In the genomic region with DNA sequence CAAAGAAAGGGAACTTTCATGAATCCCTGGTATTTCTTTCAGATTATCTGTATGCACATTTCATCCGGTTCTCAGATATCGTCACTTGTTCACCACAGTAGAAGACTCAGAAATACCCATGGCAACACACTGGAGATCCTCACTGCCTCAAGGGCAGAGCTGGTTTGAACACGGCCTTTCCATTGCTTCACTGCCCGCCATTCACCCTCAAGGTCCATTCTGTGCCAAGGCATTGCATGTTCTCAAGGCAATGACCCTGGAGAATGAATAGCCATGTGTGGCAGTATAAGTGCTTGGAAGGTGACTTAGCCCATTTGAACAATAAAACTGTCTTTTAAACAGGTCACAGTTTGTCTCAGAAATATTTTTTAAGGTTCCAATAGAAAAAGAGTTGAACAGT, we compare ENCODE assay signal across 24 cellular contexts.
A peak's percentile ranks its signal among the peaks of the same experiment; 100 is the strongest.
DNase-seq lines count a peak whose midpoint lies in the region; ATAC-seq, FAIRE-seq and TF ChIP-seq lines count a peak whose summit lies in the region.
"Had no signal": no experiment of that assay in that cellular context is flagged by ENCODE, and none has a peak within 500 bp of the region (broad histone marks: within the 10 kb centered on the region; RNA-seq: fewer than 3 reads in every experiment).

No MANE protein-coding gene starts in this region.

- H2BK12ac ChIP-seq in trophoblast cell (ENCODE audit: low read length), result peak overlapping the region; percentile 69

- no peak overlapping the region for H3K4me3 ChIP-seq in mammary epithelial cell (replicated peaks in 1 of 3; ENCODE audit: insufficient read depth in 1 of 3, low read depth in 2 of 3, low read length in 3 of 3)
- no peak overlapping the region for H3K4me3 ChIP-seq in adrenal gland
- no peak overlapping the region for H3K4me3 ChIP-seq in trophoblast cell (ENCODE audit: low read depth, low read length)
- H3K4me3 ChIP-seq: BLaER1, HAP-1 had no signal

- dilution Hi-C loops in mammary epithelial cell (cut with HindIII; ENCODE audit: low sequenced_read_pairs), result no loop called here

- no peaks in the 10 kb centered on the region for H3K4me1 Mint-ChIP-seq in MCF 10A (ENCODE audit: insufficient read depth, unreplicated experiment)
- H3K4me1 Mint-ChIP-seq: B cell; CD4-positive, CD25-positive, alpha-beta regulatory T cell had no signal

- H3K9me3 Mint-ChIP-seq in MCF 10A (ENCODE audit: unreplicated experiment), result no peaks in the 10 kb centered on the region
- H3K9me3 Mint-ChIP-seq: HFFc6 had no signal

- TF ChIP-seq CTCF in mammary epithelial cell (conservative IDR thresholded peaks at IDR 0.05 in 1 of 2, IDR thresholded peaks at IDR 0.05 in 1 of 2; ENCODE audit: extremely low read depth in 1 of 2, insufficient read depth in 1 of 2, low read depth in 1 of 2, low read length in 2 of 2) (no peak), MCF 10A (IDR thresholded peaks at IDR 0.05; ENCODE audit: unreplicated experiment) (no peak), adrenal gland (IDR thresholded peaks at IDR 0.05) (no peak)

- H3K79me2 ChIP-seq in mammary epithelial cell (ENCODE audit: insufficient read depth, low read length) (no peaks in the 10 kb centered on the region), trophoblast cell (ENCODE audit: control insufficient read depth, insufficient read depth, low read length, poor library complexity) (no peaks in the 10 kb centered on the region)

- no peak overlapping the region for H3K27ac ChIP-seq in mammary epithelial cell (ENCODE audit: insufficient read depth, low read depth, low read length)
- no peak overlapping the region for H3K27ac ChIP-seq in adrenal gland
- H3K27ac ChIP-seq in trophoblast cell (ENCODE audit: low read depth, low read length), result no peak overlapping the region
- H3K27ac ChIP-seq: 22Rv1, BLaER1, C4-2B had no signal

- H3K27me3 Mint-ChIP-seq in MCF 10A (ENCODE audit: insufficient read depth, unreplicated experiment), result no peaks in the 10 kb centered on the region
- H3K27me3 Mint-ChIP-seq: B cell; CD4-positive, CD25-positive, alpha-beta regulatory T cell had no signal

- H3K36me3 Mint-ChIP-seq in MCF 10A (ENCODE audit: insufficient read depth, unreplicated experiment), result no peaks in the 10 kb centered on the region
- H3K36me3 Mint-ChIP-seq: CD4-positive, CD25-positive, alpha-beta regulatory T cell; CD8-positive, alpha-beta T cell had no signal

- in situ Hi-C loops in mammary epithelial cell (cut with MboI; ENCODE audit: low sequenced_read_pairs in 2 of 2), result loop anchor here (25.0 kb wide), 1 partner anchor 324 kb away; no protein-coding TSS in a partner anchor

- no peak overlapping the region for H3K14ac ChIP-seq in trophoblast cell (ENCODE audit: low read length)

- DNase-seq in mammary epithelial cell, result no peak
- no peak for DNase-seq in MCF 10A (ENCODE audit: unreplicated experiment)
- DNase-seq in adrenal gland, result peak; percentile 34 to 81 (median 63)
- DNase-seq in trophoblast cell, result no peak
- DNase-seq in GM19239 (ENCODE audit: insufficient read length, low spot score), result no peak
- no peak for DNase-seq in LoVo (ENCODE audit: low spot score)
- DNase-seq in SKM-1 (lab: John Stamatoyannopoulos, UW; ENCODE audit: unreplicated experiment), result no peak
- DNase-seq: Caco-2; CD4-positive, CD25-positive, alpha-beta regulatory T cell; CD8-positive, alpha-beta T cell; DMS153; DND-41; GOT3; HFFc6 had no signal

- ATAC-seq in HG02642 (IDR thresholded peaks at IDR 0.05; ENCODE audit: poor library complexity, unreplicated experiment), result no peak
- ATAC-seq: CD8-positive, alpha-beta T cell had no signal

- POLR2A ChIA-PET in MCF 10A (lab: Yijun Ruan, JAX), result interaction anchor here (1.2 kb wide), 1 partner anchor 52 kb away, joined by 3 read pairs; no protein-coding TSS in a partner anchor

- H3K9ac ChIP-seq in mammary epithelial cell (ENCODE audit: insufficient read depth, low read length) (no peak overlapping the region), trophoblast cell (ENCODE audit: low read length) (no peak overlapping the region)
- H3K9ac ChIP-seq: BLaER1 had no signal

- no peak overlapping the region for H3K23ac ChIP-seq in trophoblast cell (ENCODE audit: low read length)

- H3K27ac Mint-ChIP-seq in MCF 10A (ENCODE audit: low read depth, unreplicated experiment), result no peak overlapping the region
- H3K27ac Mint-ChIP-seq: B cell; CD4-positive, CD25-positive, alpha-beta regulatory T cell; CD8-positive, alpha-beta T cell; HFFc6 had no signal

- H2AK5ac ChIP-seq in trophoblast cell (ENCODE audit: low read length), result no peak overlapping the region

- TF ChIP-seq POLR2A in adrenal gland (IDR thresholded peaks at IDR 0.05), result no peak

- H3K4me2 ChIP-seq in mammary epithelial cell (ENCODE audit: insufficient read depth, low read depth, low read length) (no peak overlapping the region), trophoblast cell (ENCODE audit: low read length) (no peak overlapping the region)
- H3K4me2 ChIP-seq: BLaER1 had no signal

- no peaks in the 10 kb centered on the region for H4K20me1 ChIP-seq in mammary epithelial cell (ENCODE audit: insufficient read depth, low read length)
- H4K20me1 ChIP-seq: BLaER1 had no signal

- H2BK120ac ChIP-seq in trophoblast cell (ENCODE audit: insufficient read depth, low read length, poor library complexity), result no peak overlapping the region

- H3K18ac ChIP-seq in trophoblast cell (ENCODE audit: low read length), result no peak overlapping the region

- BruUV-seq in mammary epithelial cell (replicated peaks; lab: Mats Ljungman, UMichigan) (no TSS peak), MCF 10A (replicated peaks; lab: Mats Ljungman, UMichigan) (no TSS peak)

- intact Hi-C loops in mammary epithelial cell (cut with micrococcal nuclease), result no loop called here
- intact Hi-C loops in MCF 10A (cut with micrococcal nuclease), result no loop called here
- intact Hi-C loops in adrenal gland (cut with DNase I), result no loop called here

- H3K4ac ChIP-seq in trophoblast cell (ENCODE audit: low read depth, low read length), result no peak overlapping the region

- H3K36me3 ChIP-seq in mammary epithelial cell (ENCODE audit: insufficient read depth, low read length) (no peaks in the 10 kb centered on the region), adrenal gland (replicated peaks in 1 of 2) (no peaks in the 10 kb centered on the region), trophoblast cell (ENCODE audit: control insufficient read depth in 1 of 2, insufficient read depth in 2 of 2, low read length in 2 of 2) (no peaks in the 10 kb centered on the region)
- H3K36me3 ChIP-seq: BLaER1, HAP-1 had no signal

- no peak overlapping the region for H4K91ac ChIP-seq in trophoblast cell (ENCODE audit: low read depth, low read length)

- no peaks in the 10 kb centered on the region for H3K79me1 ChIP-seq in trophoblast cell (ENCODE audit: low read length)

- H2BK5ac ChIP-seq in trophoblast cell (ENCODE audit: low read depth, low read length, poor library complexity), result no peak overlapping the region

- peak overlapping the region; percentile 35 for H2AFZ ChIP-seq in mammary epithelial cell (ENCODE audit: low read depth, low read length)
- no peak overlapping the region for H2AFZ ChIP-seq in trophoblast cell (ENCODE audit: insufficient read depth, low read length, poor library complexity)

- CTCF ChIA-PET in mammary epithelial cell (lab: Charles Lee; ENCODE audit: low non-redundant PET), result no interaction called here
- CTCF ChIA-PET in MCF 10A (lab: Yijun Ruan, JAX), result interaction anchor here (0.9 to 2.2 kb wide), 5 partner anchors 32 to 405 kb away, joined by 3 to 14 read pairs (median 4); no protein-coding TSS in a partner anchor

- no peak overlapping the region for H3K4me3 Mint-ChIP-seq in MCF 10A (ENCODE audit: unreplicated experiment)
- H3K4me3 Mint-ChIP-seq: B cell; CD4-positive, CD25-positive, alpha-beta regulatory T cell; CD8-positive, alpha-beta T cell; HFFc6 had no signal

- H3K4me1 ChIP-seq in mammary epithelial cell (ENCODE audit: insufficient read depth, low read length) (no peaks in the 10 kb centered on the region), adrenal gland (replicated peaks in 1 of 2) (no peaks in the 10 kb centered on the region), trophoblast cell (ENCODE audit: control insufficient read depth in 1 of 2, insufficient read depth in 2 of 2, low read length in 2 of 2) (no peaks in the 10 kb centered on the region)
- H3K4me1 ChIP-seq: BLaER1, Caco-2 had no signal

- no peaks in the 10 kb centered on the region for H3K9me3 ChIP-seq in mammary epithelial cell (replicated peaks; ENCODE audit: insufficient read depth, low read length)
- H3K9me3 ChIP-seq in adrenal gland (replicated peaks in 1 of 3), result no peaks in the 10 kb centered on the region
- H3K9me3 ChIP-seq in trophoblast cell (ENCODE audit: insufficient read depth, low read depth, low read length), result no peaks in the 10 kb centered on the region
- H3K9me3 ChIP-seq: BLaER1, Caco-2, HAP-1 had no signal

- 47% methylated on average over 4 of the region's 4 CpGs for WGBS in mammary epithelial cell (ENCODE audit: low coverage, missing lambda C conversion rate)
- WGBS in adrenal gland, 4 donors, result 40 to 48% (median 43%) methylated on average over 4 of the region's 4 CpGs
- WGBS in trophoblast cell (ENCODE audit: extremely low coverage, insufficient coverage, insufficient read length), result no CpG with 5 or more reads among the region's 4 CpGs

- FAIRE-seq in GM19239 (lab: Jason Lieb, UNC), result no peak
- FAIRE-seq: A204.1, G401.6, GM12892, H54 had no signal

- H3K27me3 ChIP-seq in mammary epithelial cell (ENCODE audit: insufficient read depth, low read length) (peaks cover 2% of the 10 kb centered on the region), adrenal gland (no peaks in the 10 kb centered on the region), trophoblast cell (ENCODE audit: insufficient read depth, low read length) (no peaks in the 10 kb centered on the region)
- H3K27me3 ChIP-seq: BLaER1 had no signal

- H4K12ac ChIP-seq in trophoblast cell (ENCODE audit: low read depth, low read length), result no peak overlapping the region

- peak overlapping the region; percentile 7 for H4K8ac ChIP-seq in trophoblast cell (ENCODE audit: low read depth, low read length)

Comparison
In these comparisons a context has a peak if more than half of its experiments do, and no peak if none do; other contexts are left out.
1. DNase-seq: peak in adrenal gland (7 of 7); none in mammary epithelial cell (single experiment), MCF 10A (single experiment), trophoblast cell (0 of 2), GM19239 (single experiment), LoVo (single experiment) and SKM-1 (single experiment).